In the genomic region with DNA sequence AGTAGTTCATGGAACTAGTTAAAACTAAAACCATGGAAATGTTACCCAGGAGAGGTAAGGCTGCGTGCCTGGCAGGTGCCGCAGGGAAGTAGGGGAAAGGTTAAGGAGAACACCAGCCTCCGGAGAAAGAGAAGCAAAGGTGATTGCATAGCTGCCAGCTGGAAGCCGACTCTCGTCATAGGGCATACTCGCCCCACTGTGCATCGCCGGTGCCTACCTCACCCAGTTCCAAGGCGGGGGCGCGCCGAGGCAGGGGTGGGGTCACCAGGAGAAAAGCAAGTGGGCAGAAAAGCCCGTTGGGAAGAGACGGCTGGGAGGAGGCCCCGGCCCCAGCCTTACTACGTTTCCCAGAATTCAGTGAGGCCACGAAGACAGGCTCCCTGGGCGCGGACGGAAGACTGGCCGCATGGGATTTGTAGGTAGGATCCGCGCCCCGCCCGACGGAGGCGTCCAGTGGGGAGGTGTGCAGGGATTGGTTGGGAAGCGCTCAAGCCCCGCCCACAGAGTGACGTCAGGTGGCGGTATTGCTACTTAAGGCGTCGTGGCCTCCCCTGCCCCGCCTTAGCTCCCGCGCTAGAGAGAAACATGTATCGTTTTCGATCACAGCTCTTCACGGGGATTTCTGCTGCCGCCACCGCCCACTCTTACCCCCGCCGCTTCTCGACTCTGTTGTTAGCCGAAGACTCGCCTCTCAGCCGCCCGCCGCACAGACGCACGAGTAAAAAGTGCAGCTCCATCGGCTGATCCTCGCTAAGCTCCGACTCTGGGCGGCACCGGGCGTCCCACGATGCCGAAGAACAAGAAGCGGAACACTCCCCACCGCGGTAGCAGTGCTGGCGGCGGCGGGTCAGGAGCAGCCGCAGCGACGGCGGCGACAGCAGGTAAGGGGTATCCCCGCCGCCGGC, we compare ENCODE assay signal across 1 cellular context.
A peak's percentile ranks its signal among the peaks of the same experiment; 100 is the strongest.
TF ChIP-seq lines count a peak whose summit lies in the region.

A gene with protein sequence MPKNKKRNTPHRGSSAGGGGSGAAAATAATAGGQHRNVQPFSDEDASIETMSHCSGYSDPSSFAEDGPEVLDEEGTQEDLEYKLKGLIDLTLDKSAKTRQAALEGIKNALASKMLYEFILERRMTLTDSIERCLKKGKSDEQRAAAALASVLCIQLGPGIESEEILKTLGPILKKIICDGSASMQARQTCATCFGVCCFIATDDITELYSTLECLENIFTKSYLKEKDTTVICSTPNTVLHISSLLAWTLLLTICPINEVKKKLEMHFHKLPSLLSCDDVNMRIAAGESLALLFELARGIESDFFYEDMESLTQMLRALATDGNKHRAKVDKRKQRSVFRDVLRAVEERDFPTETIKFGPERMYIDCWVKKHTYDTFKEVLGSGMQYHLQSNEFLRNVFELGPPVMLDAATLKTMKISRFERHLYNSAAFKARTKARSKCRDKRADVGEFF (plus strand): TSS at position 559 of the 905 bp plus-strand sequence. CDS start 229 bp downstream, at position 788.

TF ChIP-seq in HepG2, 621 proteins besides CTCF, POLR2A, EP300 and RAD21 (continued from another document and continues in another):
- TF ChIP-seq, protein P1, sequence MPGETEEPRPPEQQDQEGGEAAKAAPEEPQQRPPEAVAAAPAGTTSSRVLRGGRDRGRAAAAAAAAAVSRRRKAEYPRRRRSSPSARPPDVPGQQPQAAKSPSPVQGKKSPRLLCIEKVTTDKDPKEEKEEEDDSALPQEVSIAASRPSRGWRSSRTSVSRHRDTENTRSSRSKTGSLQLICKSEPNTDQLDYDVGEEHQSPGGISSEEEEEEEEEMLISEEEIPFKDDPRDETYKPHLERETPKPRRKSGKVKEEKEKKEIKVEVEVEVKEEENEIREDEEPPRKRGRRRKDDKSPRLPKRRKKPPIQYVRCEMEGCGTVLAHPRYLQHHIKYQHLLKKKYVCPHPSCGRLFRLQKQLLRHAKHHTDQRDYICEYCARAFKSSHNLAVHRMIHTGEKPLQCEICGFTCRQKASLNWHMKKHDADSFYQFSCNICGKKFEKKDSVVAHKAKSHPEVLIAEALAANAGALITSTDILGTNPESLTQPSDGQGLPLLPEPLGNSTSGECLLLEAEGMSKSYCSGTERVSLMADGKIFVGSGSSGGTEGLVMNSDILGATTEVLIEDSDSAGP (CRISPR knock-in tag; IDR thresholded peaks at IDR 0.05; ENCODE audit: borderline replicate concordance): peak; percentile 76; the same call in 1 of the 2 replicates
- TF ChIP-seq, protein P2, sequence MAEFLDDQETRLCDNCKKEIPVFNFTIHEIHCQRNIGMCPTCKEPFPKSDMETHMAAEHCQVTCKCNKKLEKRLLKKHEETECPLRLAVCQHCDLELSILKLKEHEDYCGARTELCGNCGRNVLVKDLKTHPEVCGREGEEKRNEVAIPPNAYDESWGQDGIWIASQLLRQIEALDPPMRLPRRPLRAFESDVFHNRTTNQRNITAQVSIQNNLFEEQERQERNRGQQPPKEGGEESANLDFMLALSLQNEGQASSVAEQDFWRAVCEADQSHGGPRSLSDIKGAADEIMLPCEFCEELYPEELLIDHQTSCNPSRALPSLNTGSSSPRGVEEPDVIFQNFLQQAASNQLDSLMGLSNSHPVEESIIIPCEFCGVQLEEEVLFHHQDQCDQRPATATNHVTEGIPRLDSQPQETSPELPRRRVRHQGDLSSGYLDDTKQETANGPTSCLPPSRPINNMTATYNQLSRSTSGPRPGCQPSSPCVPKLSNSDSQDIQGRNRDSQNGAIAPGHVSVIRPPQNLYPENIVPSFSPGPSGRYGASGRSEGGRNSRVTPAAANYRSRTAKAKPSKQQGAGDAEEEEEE (CRISPR knock-in tag; IDR thresholded peaks at IDR 0.05; ENCODE audit: borderline replicate concordance): no peak
- TF ChIP-seq, protein P3, sequence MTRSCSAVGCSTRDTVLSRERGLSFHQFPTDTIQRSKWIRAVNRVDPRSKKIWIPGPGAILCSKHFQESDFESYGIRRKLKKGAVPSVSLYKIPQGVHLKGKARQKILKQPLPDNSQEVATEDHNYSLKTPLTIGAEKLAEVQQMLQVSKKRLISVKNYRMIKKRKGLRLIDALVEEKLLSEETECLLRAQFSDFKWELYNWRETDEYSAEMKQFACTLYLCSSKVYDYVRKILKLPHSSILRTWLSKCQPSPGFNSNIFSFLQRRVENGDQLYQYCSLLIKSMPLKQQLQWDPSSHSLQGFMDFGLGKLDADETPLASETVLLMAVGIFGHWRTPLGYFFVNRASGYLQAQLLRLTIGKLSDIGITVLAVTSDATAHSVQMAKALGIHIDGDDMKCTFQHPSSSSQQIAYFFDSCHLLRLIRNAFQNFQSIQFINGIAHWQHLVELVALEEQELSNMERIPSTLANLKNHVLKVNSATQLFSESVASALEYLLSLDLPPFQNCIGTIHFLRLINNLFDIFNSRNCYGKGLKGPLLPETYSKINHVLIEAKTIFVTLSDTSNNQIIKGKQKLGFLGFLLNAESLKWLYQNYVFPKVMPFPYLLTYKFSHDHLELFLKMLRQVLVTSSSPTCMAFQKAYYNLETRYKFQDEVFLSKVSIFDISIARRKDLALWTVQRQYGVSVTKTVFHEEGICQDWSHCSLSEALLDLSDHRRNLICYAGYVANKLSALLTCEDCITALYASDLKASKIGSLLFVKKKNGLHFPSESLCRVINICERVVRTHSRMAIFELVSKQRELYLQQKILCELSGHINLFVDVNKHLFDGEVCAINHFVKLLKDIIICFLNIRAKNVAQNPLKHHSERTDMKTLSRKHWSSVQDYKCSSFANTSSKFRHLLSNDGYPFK (CRISPR knock-in tag; IDR thresholded peaks at IDR 0.05; ENCODE audit: borderline replicate concordance): peak; percentile 76
- TF ChIP-seq GATAD2A (CRISPR knock-in tag; IDR thresholded peaks at IDR 0.05) (no peak), FOSL1 (CRISPR knock-in tag; IDR thresholded peaks at IDR 0.05; ENCODE audit: borderline replicate concordance) (no peak), CHCHD3 (CRISPR knock-in tag; IDR thresholded peaks at IDR 0.05) (no peak), ZNF761 (CRISPR knock-in tag; conservative IDR thresholded peaks at IDR 0.05) (peak; percentile 60; the same call in 1 of the 2 replicates), ELF1 (CRISPR knock-in tag; IDR thresholded peaks at IDR 0.05) (peak; percentile 65), ZSCAN21 (CRISPR knock-in tag; IDR thresholded peaks at IDR 0.05; ENCODE audit: borderline replicate concordance) (no peak), ZNF605 (CRISPR knock-in tag; IDR thresholded peaks at IDR 0.05) (peak; percentile 60; the same call in 1 of the 2 replicates), ZNF33A (CRISPR knock-in tag; IDR thresholded peaks at IDR 0.05; ENCODE audit: borderline replicate concordance) (no peak), THYN1 (CRISPR knock-in tag; IDR thresholded peaks at IDR 0.05; ENCODE audit: borderline replicate concordance, low read depth) (no peak), DNMT3B (CRISPR knock-in tag; conservative IDR thresholded peaks at IDR 0.05) (no peak), DR1 (CRISPR knock-in tag; IDR thresholded peaks at IDR 0.05) (peak; percentile 99), PHF8 (CRISPR knock-in tag; IDR thresholded peaks at IDR 0.05) (peak; percentile 68; the same call in 1 of the 2 replicates), ZNF225 (CRISPR knock-in tag; IDR thresholded peaks at IDR 0.05) (peak; percentile 8; the same call in 1 of the 2 replicates), ZBTB8A (CRISPR knock-in tag; IDR thresholded peaks at IDR 0.05; ENCODE audit: borderline replicate concordance, low read depth) (no peak), ZNF180 (CRISPR knock-in tag; IDR thresholded peaks at IDR 0.05; ENCODE audit: borderline replicate concordance, low read depth) (no peak), RELA (CRISPR knock-in tag; IDR thresholded peaks at IDR 0.05) (no peak), CCDC6 (CRISPR knock-in tag; IDR thresholded peaks at IDR 0.05) (0 out of 2 replicates have a peak, but pooled peaks have one; percentile 23), ZC3H4 (CRISPR knock-in tag; IDR thresholded peaks at IDR 0.05; ENCODE audit: borderline replicate concordance) (0 out of 2 replicates have a peak, but pooled peaks have one; percentile 41), ZNF570 (CRISPR knock-in tag; IDR thresholded peaks at IDR 0.05; ENCODE audit: borderline replicate concordance) (no peak), ZFP41 (CRISPR knock-in tag; IDR thresholded peaks at IDR 0.05; ENCODE audit: borderline replicate concordance) (no peak), MED13 (CRISPR knock-in tag; IDR thresholded peaks at IDR 0.05) (no peak; the same call in 1 of the 2 replicates), SRSF1 (optimal IDR thresholded peaks at IDR 0.05; ENCODE audit: low read depth, low read length) (no peak), ZNF251 (CRISPR knock-in tag; IDR thresholded peaks at IDR 0.05) (no peak)
- TF ChIP-seq, protein P4, sequence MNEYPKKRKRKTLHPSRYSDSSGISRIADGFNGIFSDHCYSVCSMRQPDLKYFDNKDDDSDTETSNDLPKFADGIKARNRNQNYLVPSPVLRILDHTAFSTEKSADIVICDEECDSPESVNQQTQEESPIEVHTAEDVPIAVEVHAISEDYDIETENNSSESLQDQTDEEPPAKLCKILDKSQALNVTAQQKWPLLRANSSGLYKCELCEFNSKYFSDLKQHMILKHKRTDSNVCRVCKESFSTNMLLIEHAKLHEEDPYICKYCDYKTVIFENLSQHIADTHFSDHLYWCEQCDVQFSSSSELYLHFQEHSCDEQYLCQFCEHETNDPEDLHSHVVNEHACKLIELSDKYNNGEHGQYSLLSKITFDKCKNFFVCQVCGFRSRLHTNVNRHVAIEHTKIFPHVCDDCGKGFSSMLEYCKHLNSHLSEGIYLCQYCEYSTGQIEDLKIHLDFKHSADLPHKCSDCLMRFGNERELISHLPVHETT (CRISPR knock-in tag; conservative IDR thresholded peaks at IDR 0.05): no peak
- TF ChIP-seq, protein P5, sequence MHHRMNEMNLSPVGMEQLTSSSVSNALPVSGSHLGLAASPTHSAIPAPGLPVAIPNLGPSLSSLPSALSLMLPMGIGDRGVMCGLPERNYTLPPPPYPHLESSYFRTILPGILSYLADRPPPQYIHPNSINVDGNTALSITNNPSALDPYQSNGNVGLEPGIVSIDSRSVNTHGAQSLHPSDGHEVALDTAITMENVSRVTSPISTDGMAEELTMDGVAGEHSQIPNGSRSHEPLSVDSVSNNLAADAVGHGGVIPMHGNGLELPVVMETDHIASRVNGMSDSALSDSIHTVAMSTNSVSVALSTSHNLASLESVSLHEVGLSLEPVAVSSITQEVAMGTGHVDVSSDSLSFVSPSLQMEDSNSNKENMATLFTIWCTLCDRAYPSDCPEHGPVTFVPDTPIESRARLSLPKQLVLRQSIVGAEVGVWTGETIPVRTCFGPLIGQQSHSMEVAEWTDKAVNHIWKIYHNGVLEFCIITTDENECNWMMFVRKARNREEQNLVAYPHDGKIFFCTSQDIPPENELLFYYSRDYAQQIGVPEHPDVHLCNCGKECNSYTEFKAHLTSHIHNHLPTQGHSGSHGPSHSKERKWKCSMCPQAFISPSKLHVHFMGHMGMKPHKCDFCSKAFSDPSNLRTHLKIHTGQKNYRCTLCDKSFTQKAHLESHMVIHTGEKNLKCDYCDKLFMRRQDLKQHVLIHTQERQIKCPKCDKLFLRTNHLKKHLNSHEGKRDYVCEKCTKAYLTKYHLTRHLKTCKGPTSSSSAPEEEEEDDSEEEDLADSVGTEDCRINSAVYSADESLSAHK (CRISPR knock-in tag; IDR thresholded peaks at IDR 0.05; ENCODE audit: borderline replicate concordance): no peak
- TF ChIP-seq, protein P6, sequence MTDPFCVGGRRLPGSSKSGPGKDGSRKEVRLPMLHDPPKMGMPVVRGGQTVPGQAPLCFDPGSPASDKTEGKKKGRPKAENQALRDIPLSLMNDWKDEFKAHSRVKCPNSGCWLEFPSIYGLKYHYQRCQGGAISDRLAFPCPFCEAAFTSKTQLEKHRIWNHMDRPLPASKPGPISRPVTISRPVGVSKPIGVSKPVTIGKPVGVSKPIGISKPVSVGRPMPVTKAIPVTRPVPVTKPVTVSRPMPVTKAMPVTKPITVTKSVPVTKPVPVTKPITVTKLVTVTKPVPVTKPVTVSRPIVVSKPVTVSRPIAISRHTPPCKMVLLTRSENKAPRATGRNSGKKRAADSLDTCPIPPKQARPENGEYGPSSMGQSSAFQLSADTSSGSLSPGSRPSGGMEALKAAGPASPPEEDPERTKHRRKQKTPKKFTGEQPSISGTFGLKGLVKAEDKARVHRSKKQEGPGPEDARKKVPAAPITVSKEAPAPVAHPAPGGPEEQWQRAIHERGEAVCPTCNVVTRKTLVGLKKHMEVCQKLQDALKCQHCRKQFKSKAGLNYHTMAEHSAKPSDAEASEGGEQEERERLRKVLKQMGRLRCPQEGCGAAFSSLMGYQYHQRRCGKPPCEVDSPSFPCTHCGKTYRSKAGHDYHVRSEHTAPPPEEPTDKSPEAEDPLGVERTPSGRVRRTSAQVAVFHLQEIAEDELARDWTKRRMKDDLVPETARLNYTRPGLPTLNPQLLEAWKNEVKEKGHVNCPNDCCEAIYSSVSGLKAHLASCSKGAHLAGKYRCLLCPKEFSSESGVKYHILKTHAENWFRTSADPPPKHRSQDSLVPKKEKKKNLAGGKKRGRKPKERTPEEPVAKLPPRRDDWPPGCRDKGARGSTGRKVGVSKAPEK (CRISPR knock-in tag; IDR thresholded peaks at IDR 0.05; ENCODE audit: borderline replicate concordance): no peak; the same call in 1 of the 2 replicates
- TF ChIP-seq, protein P7, sequence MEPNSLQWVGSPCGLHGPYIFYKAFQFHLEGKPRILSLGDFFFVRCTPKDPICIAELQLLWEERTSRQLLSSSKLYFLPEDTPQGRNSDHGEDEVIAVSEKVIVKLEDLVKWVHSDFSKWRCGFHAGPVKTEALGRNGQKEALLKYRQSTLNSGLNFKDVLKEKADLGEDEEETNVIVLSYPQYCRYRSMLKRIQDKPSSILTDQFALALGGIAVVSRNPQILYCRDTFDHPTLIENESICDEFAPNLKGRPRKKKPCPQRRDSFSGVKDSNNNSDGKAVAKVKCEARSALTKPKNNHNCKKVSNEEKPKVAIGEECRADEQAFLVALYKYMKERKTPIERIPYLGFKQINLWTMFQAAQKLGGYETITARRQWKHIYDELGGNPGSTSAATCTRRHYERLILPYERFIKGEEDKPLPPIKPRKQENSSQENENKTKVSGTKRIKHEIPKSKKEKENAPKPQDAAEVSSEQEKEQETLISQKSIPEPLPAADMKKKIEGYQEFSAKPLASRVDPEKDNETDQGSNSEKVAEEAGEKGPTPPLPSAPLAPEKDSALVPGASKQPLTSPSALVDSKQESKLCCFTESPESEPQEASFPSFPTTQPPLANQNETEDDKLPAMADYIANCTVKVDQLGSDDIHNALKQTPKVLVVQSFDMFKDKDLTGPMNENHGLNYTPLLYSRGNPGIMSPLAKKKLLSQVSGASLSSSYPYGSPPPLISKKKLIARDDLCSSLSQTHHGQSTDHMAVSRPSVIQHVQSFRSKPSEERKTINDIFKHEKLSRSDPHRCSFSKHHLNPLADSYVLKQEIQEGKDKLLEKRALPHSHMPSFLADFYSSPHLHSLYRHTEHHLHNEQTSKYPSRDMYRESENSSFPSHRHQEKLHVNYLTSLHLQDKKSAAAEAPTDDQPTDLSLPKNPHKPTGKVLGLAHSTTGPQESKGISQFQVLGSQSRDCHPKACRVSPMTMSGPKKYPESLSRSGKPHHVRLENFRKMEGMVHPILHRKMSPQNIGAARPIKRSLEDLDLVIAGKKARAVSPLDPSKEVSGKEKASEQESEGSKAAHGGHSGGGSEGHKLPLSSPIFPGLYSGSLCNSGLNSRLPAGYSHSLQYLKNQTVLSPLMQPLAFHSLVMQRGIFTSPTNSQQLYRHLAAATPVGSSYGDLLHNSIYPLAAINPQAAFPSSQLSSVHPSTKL (CRISPR knock-in tag; IDR thresholded peaks at IDR 0.05): peak; percentile 37; the same call in 1 of the 2 replicates
